Comparison of ENCODE assay signal across 1 cellular context in genomic region chr7:151759591-151760042, GRCh38.
TF ChIP-seq lines count a peak whose summit lies in the region.

No MANE protein-coding gene starts in this region.

TF ChIP-seq in HCT116, 20 proteins besides CTCF, POLR2A, EP300 and RAD21 (continued from another document):
- TF ChIP-seq MAX (IDR thresholded peaks at IDR 0.05) (no peak), SIN3A (IDR thresholded peaks at IDR 0.05; ENCODE audit: low read depth) (no peak), EGR1 (IDR thresholded peaks at IDR 0.05; ENCODE audit: low read depth) (no peak), ZFX (IDR thresholded peaks at IDR 0.05) (no peak), JUND (IDR thresholded peaks at IDR 0.05) (no peak), TCF7L2 (IDR thresholded peaks at IDR 0.05; ENCODE audit: borderline replicate concordance, extremely low read depth, insufficient read depth, insufficient read length) (no peak), SRF (IDR thresholded peaks at IDR 0.05; ENCODE audit: low read depth) (no peak)
